ENCODE assay signal across 1 cellular context in genomic region chr14:59188461-59189280, GRCh38.
TF ChIP-seq lines count a peak whose summit lies in the region.

Gene DAAM1, plus strand, starts transcription at chr14:59188667. Its CDS starts 74,811 bp downstream, at chr14:59263478.

TF ChIP-seq in K562, 482 proteins besides CTCF, POLR2A, EP300 and RAD21 (continued from another document and continues in another):
- TF ChIP-seq CUX1 (CRISPR knock-in tag; IDR thresholded peaks at IDR 0.05) (no peak), GABPA (tag; conservative IDR thresholded peaks at IDR 0.05; ENCODE audit: low read depth) (no peak), XRCC3 (IDR thresholded peaks at IDR 0.05) (no peak), POLR2AphosphoS5 (IDR thresholded peaks at IDR 0.05; ENCODE audit: control insufficient read depth, insufficient read depth, low read depth, low read length) (peak; percentile 20; the same call in 1 of the 2 replicates), ZNF318 (IDR thresholded peaks at IDR 0.05; ENCODE audit: borderline replicate concordance in 1 of 2, low read depth in 1 of 2) (no peak), ATF3 (IDR thresholded peaks at IDR 0.05) (peak; percentile 88), ATF3 (CRISPR knock-in tag; conservative IDR thresholded peaks at IDR 0.05) (peak; percentile 73; the same call in 1 of the 2 replicates), U2AF1 (optimal IDR thresholded peaks at IDR 0.05; ENCODE audit: low read depth, low read length) (no peak), DLX4 (CRISPR knock-in tag; IDR thresholded peaks at IDR 0.05) (no peak), UBTF (IDR thresholded peaks at IDR 0.05; ENCODE audit: borderline replicate concordance in 1 of 2, low read depth in 2 of 2, low read length in 2 of 2) (peak; percentile 73 to 80; a peak in 2 of 4 replicates), ATF2 (CRISPR knock-in tag; IDR thresholded peaks at IDR 0.05) (peak; percentile 70), CBX1 (IDR thresholded peaks at IDR 0.05; ENCODE audit: low read depth) (no peak), SFPQ (IDR thresholded peaks at IDR 0.05; ENCODE audit: low read depth, low read length) (no peak), KAT8 (IDR thresholded peaks at IDR 0.05; ENCODE audit: low read depth) (no peak), MAX (CRISPR knock-in tag; IDR thresholded peaks at IDR 0.05) (no peak), ZNF263 (CRISPR knock-in tag; IDR thresholded peaks at IDR 0.05; ENCODE audit: borderline replicate concordance) (no peak; the same call in 1 of the 2 replicates), CBX3 (IDR thresholded peaks at IDR 0.05; ENCODE audit: borderline replicate concordance in 1 of 2, low read length in 2 of 2) (no peak), SRSF3 (IDR thresholded peaks at IDR 0.05; ENCODE audit: insufficient read depth, low read length) (no peak), IRF1 (CRISPR knock-in tag; IDR thresholded peaks at IDR 0.05; ENCODE audit: borderline replicate concordance) (no peak), KLF10 (CRISPR knock-in tag; IDR thresholded peaks at IDR 0.05) (no peak), YY1 (IDR thresholded peaks at IDR 0.05; ENCODE audit: borderline replicate concordance in 1 of 3, control insufficient read depth in 1 of 3, extremely low read depth in 1 of 3, insufficient read depth in 3 of 3, insufficient read length in 1 of 3, insufficient replicate concordance in 2 of 3, low read depth in 1 of 3, low read length in 2 of 3) (peak in 2 of 3 experiments; percentile 52 to 56), NFE2L1 (tag; IDR thresholded peaks at IDR 0.05; ENCODE audit: borderline replicate concordance, low read depth) (no peak), ZNF354B (CRISPR knock-in tag; IDR thresholded peaks at IDR 0.05) (no peak), KDM5B (IDR thresholded peaks at IDR 0.05; ENCODE audit: insufficient replicate concordance, low read depth, low read length) (peak; percentile 62), DNMT1 (IDR thresholded peaks at IDR 0.05) (no peak), C11orf30 (IDR thresholded peaks at IDR 0.05; ENCODE audit: low read depth) (no peak), ZNF764 (CRISPR knock-in tag; IDR thresholded peaks at IDR 0.05; ENCODE audit: low read depth) (no peak), CREB1 (IDR thresholded peaks at IDR 0.05) (no peak), CREB1 (CRISPR knock-in tag; IDR thresholded peaks at IDR 0.05) (no peak), ZNF586 (CRISPR knock-in tag; conservative IDR thresholded peaks at IDR 0.05) (no peak), ZBTB2 (IDR thresholded peaks at IDR 0.05) (no peak), ATF7 (IDR thresholded peaks at IDR 0.05) (peak; percentile 95)
